In the genomic region with DNA sequence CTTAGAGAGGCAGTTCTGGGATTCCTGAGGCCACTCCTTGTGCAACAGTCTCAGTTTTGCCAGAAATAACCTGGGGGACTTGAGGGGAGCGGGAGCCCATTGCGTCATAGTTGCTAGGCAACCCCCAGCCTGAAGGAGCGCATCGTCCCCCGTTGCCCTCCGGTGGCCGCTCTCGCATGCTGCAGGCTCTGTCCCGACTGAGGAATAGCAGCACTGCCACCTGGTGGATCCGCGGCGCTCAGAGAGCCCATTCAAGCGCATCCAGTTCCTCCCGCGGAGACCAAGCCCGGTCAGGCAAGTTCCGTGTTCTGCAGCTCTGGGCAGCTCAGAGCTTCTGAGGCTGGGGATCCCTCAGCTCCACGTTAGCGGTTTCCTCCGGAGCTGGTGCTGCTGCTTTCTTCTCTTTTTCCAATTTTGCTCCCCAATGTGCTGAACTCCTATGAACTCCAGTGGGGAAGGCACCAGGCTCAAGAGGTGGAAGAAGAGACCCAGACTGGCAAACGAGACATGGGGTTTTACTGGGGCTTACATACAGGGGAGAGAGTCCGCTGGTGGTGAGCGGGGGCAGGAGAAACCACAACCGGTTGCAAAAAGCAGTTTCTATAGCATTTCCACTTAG, we compare ENCODE assay signal across 8 cellular contexts. TPM values are rescaled to one million over a fixed set of nuclear protein-coding genes. Genes with fewer than 3 reads are reported as not detected.
A peak's percentile ranks its signal among the peaks of the same experiment; 100 is the strongest.
DNase-seq lines count a peak whose midpoint lies in the region; ATAC-seq and TF ChIP-seq lines count a peak whose summit lies in the region.

No MANE protein-coding gene starts in this region.

- ATAC-seq in GM19324 (IDR thresholded peaks at IDR 0.05; ENCODE audit: low FRiP score, unreplicated experiment), result peak; percentile 97
- ATAC-seq in HG03432 (IDR thresholded peaks at IDR 0.05; ENCODE audit: unreplicated experiment), result peak; percentile 98

- no peaks in the 10 kb centered on the region for H3K27me3 ChIP-seq in kidney epithelial cell (ENCODE audit: control insufficient read depth, insufficient read depth, low read length)

- DNase-seq in CD1c-positive myeloid dendritic cell (ENCODE audit: extremely low spot score) (peak; percentile 95), NCI-H446 treated with DMSO at 0.1 percent for 48 hours (lab: John Stamatoyannopoulos, UW) (peak; percentile 79), kidney epithelial cell (ENCODE audit: low read depth) (peak; percentile 85)
- peak; percentile 72 to 75 (median 74) for DNase-seq in activated CD4-positive, CD25-positive, alpha-beta regulatory T cell (lab: John Stamatoyannopoulos, UW)
- peak; percentile 78 for DNase-seq in central memory CD4-positive, alpha-beta T cell
- peak; percentile 89 to 93 for DNase-seq in stimulated activated CD4-positive, alpha-beta T cell treated with anti-CD3 and anti-CD28 coated beads, Interleukin-2, amount 100 ng/mL, for 24 hours

- peak; percentile 100 for TF ChIP-seq CTCF in kidney epithelial cell (IDR thresholded peaks at IDR 0.05; ENCODE audit: insufficient read depth, low read length, poor library complexity, severe bottlenecking)

- H3K36me3 ChIP-seq in kidney epithelial cell (ENCODE audit: control insufficient read depth, insufficient read depth, low read length), result no peaks in the 10 kb centered on the region

- H3K4me3 ChIP-seq in kidney epithelial cell (ENCODE audit: low read depth, low read length), result no peak overlapping the region

RNA-seq across cellular contexts. Expression of a gene that starts 15.1 kb away (rescaled TPM):
- total RNA-seq in kidney epithelial cell, result 11.6 TPM in 2 replicates

RNA-seq across cellular contexts. Expression of a gene that starts 44.9 kb away (rescaled TPM):
- total RNA-seq in kidney epithelial cell, result 22.2 and 33.8 TPM in 2 replicates
